Comparison of ENCODE assay signal across 8 cellular contexts in genomic region chr1:23691499-23692307, GRCh38. TPM values are rescaled to one million over a fixed set of nuclear protein-coding genes. Genes with fewer than 3 reads are reported as not detected.
DNase-seq lines count a peak whose midpoint lies in the region; ATAC-seq and TF ChIP-seq lines count a peak whose summit lies in the region.

TSS of gene RPL11 (plus strand) at chr1:23691806. CDS start at chr1:23691824, 18 bp downstream.

- peak within 1 kb of the TSS; percentile 100 for H3K4me2 ChIP-seq in GM23338

- H4K20me1 ChIP-seq in GM23338 (replicated peaks; ENCODE audit: insufficient read depth) = peaks cover 46% of the 10 kb centered on the region

- H3F3A ChIP-seq in GM23338 (replicated peaks; ENCODE audit: low read depth) = peaks cover 42% of the 10 kb centered on the region

- no peaks in the 10 kb centered on the region for H3K9me2 ChIP-seq in GM23338 (ENCODE audit: insufficient read depth)

- H3K9me3 Mint-ChIP-seq in GM23338 = peaks cover 8% of the 10 kb centered on the region
- H3K9me3 Mint-ChIP-seq in activated T-helper 2 cell treated with anti-CD3 and anti-CD28 coated beads, Interferon-gamma antibody, Interleukin-2, Interleukin-4, amounts not matched to agents 10 μg/mL and 5 μg/mL and 100 μg/mL, durations not matched to agents 14 hours and 24 hours and 36 hours = no peaks in the 10 kb centered on the region
- no peaks in the 10 kb centered on the region for H3K9me3 Mint-ChIP-seq in natural killer cell

- H3K4me3 ChIP-seq in GM23338 (peak within 1 kb of the TSS; percentile 100), RWPE2 (ENCODE audit: severe bottlenecking) (peak within 1 kb of the TSS; percentile 65), fibroblast of mammary gland (ENCODE audit: control insufficient read depth, low read depth, low read length) (peak within 1 kb of the TSS; percentile 100)

- H3K27me3 ChIP-seq in GM23338 (ENCODE audit: insufficient read depth) (no peaks in the 10 kb centered on the region), RWPE2 (ENCODE audit: insufficient read depth, poor library complexity, severe bottlenecking) (no peaks in the 10 kb centered on the region)

- H3K36me3 Mint-ChIP-seq in GM23338 (ENCODE audit: low read depth) (peaks cover 47% of the 10 kb centered on the region), natural killer cell (peaks cover 22% of the 10 kb centered on the region)
- H3K36me3 Mint-ChIP-seq in activated T-helper 2 cell treated with anti-CD3 and anti-CD28 coated beads, Interferon-gamma antibody, Interleukin-2, Interleukin-4, amounts not matched to agents 10 μg/mL and 5 μg/mL and 100 μg/mL, durations not matched to agents 14 hours and 24 hours and 36 hours (ENCODE audit: low read depth) = peaks cover 51% of the 10 kb centered on the region

- H3K79me2 ChIP-seq in GM23338 (replicated peaks; ENCODE audit: insufficient read depth) = peaks cover 51% of the 10 kb centered on the region

- intact Hi-C loops in activated T-helper 2 cell treated with anti-CD3 and anti-CD28 coated beads, Interferon-gamma antibody, Interleukin-2, Interleukin-4, amounts not matched to agents 10 μg/mL and 5 μg/mL and 100 μg/mL, durations not matched to agents 14 hours and 24 hours and 36 hours (cut with micrococcal nuclease) = loop anchor here (1.0 to 2.0 kb wide), 2 partner anchors 51 to 323 kb away; partner anchors contain the start of gene ELOA
- intact Hi-C loops in natural killer cell (cut with micrococcal nuclease) = no loop called here

- peaks cover 45% of the 10 kb centered on the region for H3K36me3 ChIP-seq in GM23338 (ENCODE audit: insufficient read depth)
- peaks cover 48% of the 10 kb centered on the region for H3K36me3 ChIP-seq in RWPE2 (ENCODE audit: low read depth)

- H3K4me1 ChIP-seq in GM23338 (ENCODE audit: insufficient read depth) (peaks cover 22% of the 10 kb centered on the region), RWPE2 (ENCODE audit: insufficient read depth, poor library complexity, severe bottlenecking) (peaks cover 18% of the 10 kb centered on the region)

- peaks cover 37% of the 10 kb centered on the region for H3K4me1 Mint-ChIP-seq in GM23338
- H3K4me1 Mint-ChIP-seq in activated T-helper 2 cell treated with anti-CD3 and anti-CD28 coated beads, Interferon-gamma antibody, Interleukin-2, Interleukin-4, amounts not matched to agents 10 μg/mL and 5 μg/mL and 100 μg/mL, durations not matched to agents 14 hours and 24 hours and 36 hours (ENCODE audit: low read depth) = peaks cover 38% of the 10 kb centered on the region
- H3K4me1 Mint-ChIP-seq in natural killer cell = peaks cover 46 to 52% of the 10 kb centered on the region in 2 donors

- ATAC-seq in GM23338 (peak; percentile 99), RWPE2 (ENCODE audit: low read depth) (peak; percentile 97), natural killer cell (peak; percentile 94 to 97 (median 95))

- no peaks in the 10 kb centered on the region for H3K9me3 ChIP-seq in RWPE2 (ENCODE audit: severe bottlenecking)

- H3K27me3 Mint-ChIP-seq in GM23338 (ENCODE audit: insufficient read depth, low read depth, poor library complexity) (peaks cover 7% of the 10 kb centered on the region), natural killer cell (ENCODE audit: low read depth in 2 of 2) (no peaks in the 10 kb centered on the region)
- no peaks in the 10 kb centered on the region for H3K27me3 Mint-ChIP-seq in activated T-helper 2 cell treated with anti-CD3 and anti-CD28 coated beads, Interferon-gamma antibody, Interleukin-2, Interleukin-4, amounts not matched to agents 10 μg/mL and 5 μg/mL and 100 μg/mL, durations not matched to agents 14 hours and 24 hours and 36 hours (ENCODE audit: low read depth)

- H3K27ac ChIP-seq in GM23338 (ENCODE audit: low read depth) (peak within 1 kb of the TSS; percentile 92), RWPE2 (ENCODE audit: poor library complexity, severe bottlenecking) (peak within 1 kb of the TSS; percentile 74)

- peak; percentile 54 to 61 for TF ChIP-seq CTCF in GM23338 (conservative IDR thresholded peaks at IDR 0.05; ENCODE audit: low read depth in 2 of 2)
- TF ChIP-seq CTCF in LNCAP (IDR thresholded peaks at IDR 0.05) = peak; percentile 41; the same call in 1 of the 2 replicates
- peak; percentile 84 for TF ChIP-seq CTCF in RWPE2 (IDR thresholded peaks at IDR 0.05; ENCODE audit: poor library complexity, severe bottlenecking)
- TF ChIP-seq CTCF in fibroblast of mammary gland (conservative IDR thresholded peaks at IDR 0.05; ENCODE audit: control insufficient read depth, insufficient read depth, low read depth, low read length) = peak; percentile 72
- TF ChIP-seq CTCF in natural killer cell (IDR thresholded peaks at IDR 0.05) = peak; percentile 56

- no peak within 1 kb of the TSS; the same call in 1 of the 2 replicates for H2AFZ ChIP-seq in GM23338

- H3K4me3 Mint-ChIP-seq in GM23338 (peak within 1 kb of the TSS; percentile 93), natural killer cell (peak within 1 kb of the TSS; percentile 97)
- H3K4me3 Mint-ChIP-seq in activated T-helper 2 cell treated with anti-CD3 and anti-CD28 coated beads, Interferon-gamma antibody, Interleukin-2, Interleukin-4, amounts not matched to agents 10 μg/mL and 5 μg/mL and 100 μg/mL, durations not matched to agents 14 hours and 24 hours and 36 hours (ENCODE audit: low read depth) = peak within 1 kb of the TSS; percentile 93

- DNase-seq in Daoy (ENCODE audit: low read depth) (peak; percentile 96), GM23338 (ENCODE audit: low spot score) (peak; percentile 98), RWPE2 (ENCODE audit: low spot score) (peak; percentile 91), fibroblast of mammary gland (ENCODE audit: low read depth) (peak; percentile 96), natural killer cell (peak; percentile 73)
- peak; percentile 83 for DNase-seq in activated T-helper 2 cell treated with anti-CD3 and anti-CD28 coated beads, Interferon-gamma antibody, Interleukin-2, Interleukin-4, amounts not matched to agents 10 μg/mL and 5 μg/mL and 100 μg/mL, durations not matched to agents 14 hours and 24 hours and 36 hours (ENCODE audit: low spot score)
- peak; percentile 86 for DNase-seq in stimulated activated naive CD4-positive, alpha-beta T cell treated with Interleukin-2 at 50 U/mL for 16 hours (lab: John Stamatoyannopoulos, UW)

- H3K27ac Mint-ChIP-seq in GM23338 (peak within 1 kb of the TSS; percentile 99), natural killer cell (peak within 1 kb of the TSS; percentile 91 to 93)
- peak within 1 kb of the TSS; percentile 90 for H3K27ac Mint-ChIP-seq in activated T-helper 2 cell treated with anti-CD3 and anti-CD28 coated beads, Interferon-gamma antibody, Interleukin-2, Interleukin-4, amounts not matched to agents 10 μg/mL and 5 μg/mL and 100 μg/mL, durations not matched to agents 14 hours and 24 hours and 36 hours

TF ChIP-seq in GM23338, 12 proteins besides CTCF, POLR2A, EP300 and RAD21 (continues in another document):
- TF ChIP-seq, protein P1, sequence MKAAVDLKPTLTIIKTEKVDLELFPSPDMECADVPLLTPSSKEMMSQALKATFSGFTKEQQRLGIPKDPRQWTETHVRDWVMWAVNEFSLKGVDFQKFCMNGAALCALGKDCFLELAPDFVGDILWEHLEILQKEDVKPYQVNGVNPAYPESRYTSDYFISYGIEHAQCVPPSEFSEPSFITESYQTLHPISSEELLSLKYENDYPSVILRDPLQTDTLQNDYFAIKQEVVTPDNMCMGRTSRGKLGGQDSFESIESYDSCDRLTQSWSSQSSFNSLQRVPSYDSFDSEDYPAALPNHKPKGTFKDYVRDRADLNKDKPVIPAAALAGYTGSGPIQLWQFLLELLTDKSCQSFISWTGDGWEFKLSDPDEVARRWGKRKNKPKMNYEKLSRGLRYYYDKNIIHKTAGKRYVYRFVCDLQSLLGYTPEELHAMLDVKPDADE (IDR thresholded peaks at IDR 0.05) = peak; percentile 85
- TF ChIP-seq EZH2phosphoT487 (IDR thresholded peaks at IDR 0.05; ENCODE audit: unreplicated experiment) (no peak), ZNF331 (CRISPR knock-in tag; IDR thresholded peaks at IDR 0.05; ENCODE audit: low read depth) (no peak), NANOG (IDR thresholded peaks at IDR 0.05; ENCODE audit: borderline replicate concordance) (no peak), JUNB (IDR thresholded peaks at IDR 0.05; ENCODE audit: unreplicated experiment) (no peak), POLR2AphosphoS5 (IDR thresholded peaks at IDR 0.05; ENCODE audit: low read depth) (peak; percentile 97), STAT1 (IDR thresholded peaks at IDR 0.05; ENCODE audit: unreplicated experiment) (no peak), CREB1 (CRISPR knock-in tag; IDR thresholded peaks at IDR 0.05; ENCODE audit: low read depth) (peak; percentile 53)
- TF ChIP-seq, protein P2, sequence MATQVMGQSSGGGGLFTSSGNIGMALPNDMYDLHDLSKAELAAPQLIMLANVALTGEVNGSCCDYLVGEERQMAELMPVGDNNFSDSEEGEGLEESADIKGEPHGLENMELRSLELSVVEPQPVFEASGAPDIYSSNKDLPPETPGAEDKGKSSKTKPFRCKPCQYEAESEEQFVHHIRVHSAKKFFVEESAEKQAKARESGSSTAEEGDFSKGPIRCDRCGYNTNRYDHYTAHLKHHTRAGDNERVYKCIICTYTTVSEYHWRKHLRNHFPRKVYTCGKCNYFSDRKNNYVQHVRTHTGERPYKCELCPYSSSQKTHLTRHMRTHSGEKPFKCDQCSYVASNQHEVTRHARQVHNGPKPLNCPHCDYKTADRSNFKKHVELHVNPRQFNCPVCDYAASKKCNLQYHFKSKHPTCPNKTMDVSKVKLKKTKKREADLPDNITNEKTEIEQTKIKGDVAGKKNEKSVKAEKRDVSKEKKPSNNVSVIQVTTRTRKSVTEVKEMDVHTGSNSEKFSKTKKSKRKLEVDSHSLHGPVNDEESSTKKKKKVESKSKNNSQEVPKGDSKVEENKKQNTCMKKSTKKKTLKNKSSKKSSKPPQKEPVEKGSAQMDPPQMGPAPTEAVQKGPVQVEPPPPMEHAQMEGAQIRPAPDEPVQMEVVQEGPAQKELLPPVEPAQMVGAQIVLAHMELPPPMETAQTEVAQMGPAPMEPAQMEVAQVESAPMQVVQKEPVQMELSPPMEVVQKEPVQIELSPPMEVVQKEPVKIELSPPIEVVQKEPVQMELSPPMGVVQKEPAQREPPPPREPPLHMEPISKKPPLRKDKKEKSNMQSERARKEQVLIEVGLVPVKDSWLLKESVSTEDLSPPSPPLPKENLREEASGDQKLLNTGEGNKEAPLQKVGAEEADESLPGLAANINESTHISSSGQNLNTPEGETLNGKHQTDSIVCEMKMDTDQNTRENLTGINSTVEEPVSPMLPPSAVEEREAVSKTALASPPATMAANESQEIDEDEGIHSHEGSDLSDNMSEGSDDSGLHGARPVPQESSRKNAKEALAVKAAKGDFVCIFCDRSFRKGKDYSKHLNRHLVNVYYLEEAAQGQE (IDR thresholded peaks at IDR 0.05; ENCODE audit: unreplicated experiment) = no peak

RNA-seq across cellular contexts. Expression of gene RPL11, which starts in this region (rescaled TPM):
- 1,672 and 1,721 TPM in 2 replicates for total RNA-seq in Daoy (2014; rRNA removed; shearing (Covaris generic))
- total RNA-seq in GM23338 (2014; rRNA removed; shearing (Covaris generic)) = 859 and 1,126 TPM in 2 replicates
- polyA plus RNA-seq in GM23338 (2016; fragmentation: Nextera tagmentation; extraction: Ambion mirVana) = 1,427 and 1,484 TPM in 2 replicates
- 1,169 and 1,221 TPM in 2 replicates for total RNA-seq in activated T-helper 2 cell treated with anti-CD3 and anti-CD28 coated beads, Interferon-gamma antibody, Interleukin-2, Interleukin-4, amounts not matched to agents 10 μg/mL and 5 μg/mL and 100 μg/mL, durations not matched to agents 14 hours and 24 hours and 36 hours
- total RNA-seq in natural killer cell = 100 to 1,000 TPM; 609 to 795 (median 740) TPM

Comparison
In these comparisons a context has a peak if more than half of its experiments do, and no peak if none do; other contexts are left out.
1. Peak in every context shown above with its lines: DNase-seq, ATAC-seq, H3K4me3 ChIP-seq and H3K27ac ChIP-seq.